In genomic region chr2:178990533-178991241, GRCh38 we compare ENCODE assay signal across 11 cellular contexts. TPM values are rescaled to one million over a fixed set of nuclear protein-coding genes. Genes with fewer than 3 reads are reported as not detected.
DNase-seq lines count a peak whose midpoint lies in the region; ATAC-seq, FAIRE-seq and TF ChIP-seq lines count a peak whose summit lies in the region.
"Had no signal": no experiment of that assay in that cellular context is flagged by ENCODE, and none has a peak within 500 bp of the region (broad histone marks: within the 10 kb centered on the region; RNA-seq: fewer than 3 reads in every experiment).

No MANE protein-coding gene starts in this region.

- no peak for TF ChIP-seq EP300 in esophagus muscularis mucosa (IDR thresholded peaks at IDR 0.05)

- no peaks in the 10 kb centered on the region for H3K4me1 ChIP-seq in esophagus muscularis mucosa

- no peak for TF ChIP-seq POLR2A in esophagus muscularis mucosa (IDR thresholded peaks at IDR 0.05; ENCODE audit: low read depth)

- DNase-seq in GM18507 (ENCODE audit: extremely low spot score, insufficient read length, low read depth) (no peak), NCI-H226 (no peak), esophagus muscularis mucosa (ENCODE audit: extremely low spot score) (no peak)
- no peak for DNase-seq in activated CD8-positive, alpha-beta T cell treated with anti-CD3 and anti-CD28 coated beads, Interleukin-2, amount 10 ng/mL, durations not matched to agents 7 days and 5 days
- no peak for DNase-seq in T-helper 2 cell treated with Interferon-gamma antibody and Interleukin-4, amounts not matched to agents 5 μg/mL and 100 μg/mL, for 36 hours (ENCODE audit: low spot score)
- DNase-seq: NCI-H1694 treated with DMSO at 0.1 percent for 48 hours; SHP77 treated with DMSO at 0.1 percent for 48 hours; stimulated activated naive CD4-positive, alpha-beta T cell had no signal

- 67% methylated on average over 4 of the region's 4 CpGs for WGBS in esophagus muscularis mucosa

- peak overlapping the region; percentile 45 for H3K27ac Mint-ChIP-seq in activated CD8-positive, alpha-beta T cell treated with anti-CD3 and anti-CD28 coated beads, Interleukin-2, amount 10 ng/mL, durations not matched to agents 7 days and 5 days
- H3K27ac Mint-ChIP-seq in T-helper 2 cell treated with Interferon-gamma antibody and Interleukin-4, amounts not matched to agents 5 μg/mL and 100 μg/mL, for 36 hours = no peak overlapping the region

- no peak overlapping the region for H3K27ac ChIP-seq in esophagus muscularis mucosa (replicated peaks in 1 of 4)

- H3K36me3 Mint-ChIP-seq in activated CD8-positive, alpha-beta T cell treated with anti-CD3 and anti-CD28 coated beads, Interleukin-2, amount 10 ng/mL, durations not matched to agents 7 days and 5 days (ENCODE audit: low read depth) = peaks cover 18% of the 10 kb centered on the region
- no peaks in the 10 kb centered on the region for H3K36me3 Mint-ChIP-seq in T-helper 2 cell treated with Interferon-gamma antibody and Interleukin-4, amounts not matched to agents 5 μg/mL and 100 μg/mL, for 36 hours (ENCODE audit: low read depth)

- no peaks in the 10 kb centered on the region for H3K27me3 Mint-ChIP-seq in activated CD8-positive, alpha-beta T cell treated with anti-CD3 and anti-CD28 coated beads, Interleukin-2, amount 10 ng/mL, durations not matched to agents 7 days and 5 days (ENCODE audit: low read depth)
- H3K27me3 Mint-ChIP-seq in T-helper 2 cell treated with Interferon-gamma antibody and Interleukin-4, amounts not matched to agents 5 μg/mL and 100 μg/mL, for 36 hours (ENCODE audit: low read depth) = no peaks in the 10 kb centered on the region

- H3K4me3 Mint-ChIP-seq in activated CD8-positive, alpha-beta T cell treated with anti-CD3 and anti-CD28 coated beads, Interleukin-2, amount 10 ng/mL, durations not matched to agents 7 days and 5 days = peak overlapping the region; percentile 3
- no peak overlapping the region for H3K4me3 Mint-ChIP-seq in T-helper 2 cell treated with Interferon-gamma antibody and Interleukin-4, amounts not matched to agents 5 μg/mL and 100 μg/mL, for 36 hours

- no peak overlapping the region for H3K4me3 ChIP-seq in esophagus muscularis mucosa

- POLR2A ChIA-PET in activated CD8-positive, alpha-beta T cell treated with anti-CD3 and anti-CD28 coated beads, Interleukin-2, amount 10 ng/mL, durations not matched to agents 7 days and 5 days (lab: Charles Lee) = no interaction called here

- H3K27me3 ChIP-seq in esophagus muscularis mucosa = no peaks in the 10 kb centered on the region

- H3K9me3 Mint-ChIP-seq in activated CD8-positive, alpha-beta T cell treated with anti-CD3 and anti-CD28 coated beads, Interleukin-2, amount 10 ng/mL, durations not matched to agents 7 days and 5 days (ENCODE audit: insufficient read depth) = no peaks in the 10 kb centered on the region
- H3K9me3 Mint-ChIP-seq in T-helper 2 cell treated with Interferon-gamma antibody and Interleukin-4, amounts not matched to agents 5 μg/mL and 100 μg/mL, for 36 hours = peaks cover 6% of the 10 kb centered on the region

- ATAC-seq in GM19455 (IDR thresholded peaks at IDR 0.05; ENCODE audit: unreplicated experiment) (peak; percentile 79), HG03039 (IDR thresholded peaks at IDR 0.05; ENCODE audit: unreplicated experiment) (peak; percentile 73), esophagus mucosa (no peak)
- peak; percentile 60 for ATAC-seq in activated CD8-positive, alpha-beta T cell treated with anti-CD3 and anti-CD28 coated beads, Interleukin-2, amount 10 ng/mL, durations not matched to agents 7 days and 5 days

- H3K4me1 Mint-ChIP-seq in activated CD8-positive, alpha-beta T cell treated with anti-CD3 and anti-CD28 coated beads, Interleukin-2, amount 10 ng/mL, durations not matched to agents 7 days and 5 days (ENCODE audit: low read depth) = peaks cover 10% of the 10 kb centered on the region
- peaks cover 5% of the 10 kb centered on the region for H3K4me1 Mint-ChIP-seq in T-helper 2 cell treated with Interferon-gamma antibody and Interleukin-4, amounts not matched to agents 5 μg/mL and 100 μg/mL, for 36 hours (ENCODE audit: low read depth)

- intact Hi-C loops in esophagus muscularis mucosa (cut with DNase I) = no loop called here

- peak; percentile 56 for FAIRE-seq in GM18507 (lab: Jason Lieb, UNC)

- no peak for TF ChIP-seq CTCF in esophagus muscularis mucosa (IDR thresholded peaks at IDR 0.05)

- no peaks in the 10 kb centered on the region for H3K9me3 ChIP-seq in esophagus muscularis mucosa

- CTCF ChIA-PET in activated CD8-positive, alpha-beta T cell treated with anti-CD3 and anti-CD28 coated beads, Interleukin-2, amount 10 ng/mL, durations not matched to agents 7 days and 5 days (lab: Charles Lee) = no interaction called here

- no peaks in the 10 kb centered on the region for H3K36me3 ChIP-seq in esophagus muscularis mucosa

RNA-seq across cellular contexts. Expression of gene CCDC141, which starts 59.2 kb away (rescaled TPM):
- 10 to 100 TPM; 17.0 to 19.5 TPM for total RNA-seq in activated CD8-positive, alpha-beta T cell treated with anti-CD3 and anti-CD28 coated beads, Interleukin-2, amount 10 ng/mL, durations not matched to agents 7 days and 5 days
- total RNA-seq in esophagus muscularis mucosa (1 to 10 TPM; 2.7 to 8.7 (median 4.1) TPM), esophagus mucosa (0.28 TPM)
